Comparison of ENCODE assay signal across 21 cellular contexts in the genomic region with DNA sequence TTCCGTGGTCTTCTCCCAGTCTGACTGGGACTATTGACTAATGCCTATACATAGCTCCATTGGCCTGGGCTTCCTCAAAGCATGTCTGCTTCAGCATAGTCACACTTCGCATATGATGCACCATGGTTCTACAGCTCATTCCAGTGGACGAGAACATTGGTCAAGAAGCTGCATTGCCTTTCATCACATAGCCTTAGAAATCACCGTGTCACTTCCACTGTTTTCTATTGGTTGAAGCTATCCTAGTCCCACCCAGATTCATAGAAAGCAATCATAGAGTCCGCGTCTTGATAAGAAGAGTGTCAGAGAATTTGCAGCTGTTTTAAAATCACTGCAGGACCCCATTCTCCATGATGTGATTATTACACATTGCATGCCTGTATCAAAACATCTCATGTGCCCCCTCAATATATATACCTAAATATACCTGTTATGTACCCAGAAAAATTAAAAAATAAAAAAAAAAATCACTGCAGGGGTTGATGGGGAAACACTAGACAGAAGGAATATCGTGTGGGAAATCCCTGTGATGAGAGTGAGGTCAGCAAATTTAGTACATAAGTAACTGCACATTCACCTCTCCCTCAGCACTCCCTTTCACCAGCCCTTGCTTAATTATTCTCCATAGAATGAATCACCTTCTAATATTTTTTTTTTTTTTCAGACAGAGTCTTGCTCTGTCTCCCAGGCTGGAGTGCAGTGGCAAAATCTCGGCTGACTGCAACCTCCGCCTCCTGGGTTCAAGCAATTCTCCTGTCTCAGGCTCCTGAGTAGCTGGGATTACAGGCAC. TPM values are rescaled to one million over a fixed set of nuclear protein-coding genes. Genes with fewer than 3 reads are reported as not detected.
DNase-seq lines count a peak whose midpoint lies in the region; ATAC-seq and TF ChIP-seq lines count a peak whose summit lies in the region.
"Had no signal": no experiment of that assay in that cellular context is flagged by ENCODE, and none has a peak within 500 bp of the region (broad histone marks: within the 10 kb centered on the region; RNA-seq: fewer than 3 reads in every experiment).

No MANE protein-coding gene starts in this region.

- in situ Hi-C loops in mammary epithelial cell (cut with MboI; ENCODE audit: low sequenced_read_pairs in 2 of 2) = no loop called here

- DNase-seq in CD4-positive, alpha-beta T cell = no peak
- peak; percentile 12 for DNase-seq in LHCN-M2 (ENCODE audit: low read depth)
- peak; percentile 51 for DNase-seq in mammary epithelial cell
- DNase-seq in kidney epithelial cell (ENCODE audit: low read depth) = peak; percentile 47
- no peak for DNase-seq in amniotic stem cell (lab: John Stamatoyannopoulos, UW)
- no peak for DNase-seq in stimulated activated naive CD4-positive, alpha-beta T cell treated with Interleukin-2 at 50 U/mL for 16 hours (lab: John Stamatoyannopoulos, UW)
- no peak for DNase-seq in NCI-H510A treated with DMSO at 0.1 percent for 48 hours (lab: John Stamatoyannopoulos, UW)
- DNase-seq: activated CD4-positive, alpha-beta T cell treated with anti-CD3 and anti-CD28 coated beads, Interleukin-2, amount 50 U/mL, for 4 hours; activated naive CD4-positive, alpha-beta T cell treated with anti-CD3 and anti-CD28 coated beads, Interleukin-2, amount 10 ng/mL, durations not matched to agents 7 days and 5 days; activated T-cell treated with anti-CD3 and anti-CD28 coated beads for 4 hours; BE2C; HFFc6; immature natural killer cell; lower lobe of right lung; NCI-H1436 treated with DMSO at 0.1 percent for 48 hours; NCI-H226; SHP77; stimulated activated CD4-positive, alpha-beta T cell treated with anti-CD3 and anti-CD28 coated beads, Interleukin-2, amount 100 ng/mL, for 24 hours; stomach had no signal

- intact Hi-C loops in CD4-positive, alpha-beta T cell (cut with DNase I, micrococcal nuclease) = loop anchor here in 1 of 2 experiments (10.0 kb wide), 1 partner anchor 162 kb away; a partner anchor contains a TSS
- intact Hi-C loops in mammary epithelial cell (cut with micrococcal nuclease) = no loop called here

- H2AFZ ChIP-seq in mammary epithelial cell (ENCODE audit: low read depth, low read length) = no peak overlapping the region

- H3K9me3 Mint-ChIP-seq in CD4-positive, alpha-beta T cell = no peaks in the 10 kb centered on the region
- H3K9me3 Mint-ChIP-seq: activated naive CD4-positive, alpha-beta T cell treated with anti-CD3 and anti-CD28 coated beads, Interleukin-2, amount 10 ng/mL, durations not matched to agents 7 days and 5 days; HFFc6; immature natural killer cell had no signal

- H3K36me3 ChIP-seq in mammary epithelial cell (ENCODE audit: insufficient read depth, low read length) (peaks cover 3% of the 10 kb centered on the region), kidney epithelial cell (ENCODE audit: control insufficient read depth, insufficient read depth, low read length) (no peaks in the 10 kb centered on the region)
- H3K36me3 ChIP-seq: BE2C, lower lobe of right lung had no signal

- H3K79me2 ChIP-seq in mammary epithelial cell (ENCODE audit: insufficient read depth, low read length) = no peaks in the 10 kb centered on the region

- H3K4me2 ChIP-seq in mammary epithelial cell (ENCODE audit: insufficient read depth, low read depth, low read length) = no peak overlapping the region

- dilution Hi-C loops in mammary epithelial cell (cut with HindIII; ENCODE audit: low sequenced_read_pairs) = no loop called here

- H3K4me3 ChIP-seq in mammary epithelial cell (replicated peaks in 1 of 3; ENCODE audit: insufficient read depth in 1 of 3, low read depth in 2 of 3, low read length in 3 of 3) (no peak overlapping the region), kidney epithelial cell (ENCODE audit: low read depth, low read length) (no peak overlapping the region)
- H3K4me3 ChIP-seq: lower lobe of right lung, stomach had no signal

- no peaks in the 10 kb centered on the region for H4K20me1 ChIP-seq in mammary epithelial cell (ENCODE audit: insufficient read depth, low read length)

- peak overlapping the region; percentile 42 for H3K4me3 Mint-ChIP-seq in CD4-positive, alpha-beta T cell
- H3K4me3 Mint-ChIP-seq: activated naive CD4-positive, alpha-beta T cell treated with anti-CD3 and anti-CD28 coated beads, Interleukin-2, amount 10 ng/mL, durations not matched to agents 7 days and 5 days; HFFc6 had no signal

- peaks cover 24% of the 10 kb centered on the region for H3K4me1 Mint-ChIP-seq in CD4-positive, alpha-beta T cell (ENCODE audit: low read depth)

- POLR2A ChIA-PET in CD4-positive, alpha-beta T cell (lab: Charles Lee) = interaction anchor here (1.7 kb wide), 1 partner anchor 13 kb away, joined by 3 read pairs; no protein-coding TSS in a partner anchor

- no peak overlapping the region for H3K9ac ChIP-seq in mammary epithelial cell (ENCODE audit: insufficient read depth, low read length)

- CTCF ChIA-PET in CD4-positive, alpha-beta T cell (lab: Charles Lee) = interaction anchor here (0.6 kb wide), 1 partner anchor 47 kb away, joined by 3 read pairs; no protein-coding TSS in a partner anchor
- CTCF ChIA-PET in mammary epithelial cell (lab: Charles Lee; ENCODE audit: low non-redundant PET) = no interaction called here

- no peaks in the 10 kb centered on the region for H3K27me3 Mint-ChIP-seq in CD4-positive, alpha-beta T cell
- H3K27me3 Mint-ChIP-seq: activated naive CD4-positive, alpha-beta T cell treated with anti-CD3 and anti-CD28 coated beads, Interleukin-2, amount 10 ng/mL, durations not matched to agents 7 days and 5 days had no signal

- no peak overlapping the region for H3K27ac Mint-ChIP-seq in CD4-positive, alpha-beta T cell
- H3K27ac Mint-ChIP-seq: activated naive CD4-positive, alpha-beta T cell treated with anti-CD3 and anti-CD28 coated beads, Interleukin-2, amount 10 ng/mL, durations not matched to agents 7 days and 5 days; HFFc6; immature natural killer cell had no signal

- WGBS in mammary epithelial cell (ENCODE audit: low coverage, missing lambda C conversion rate) = 55% methylated on average over 7 of the region's 9 CpGs

- no peaks in the 10 kb centered on the region for H3K27me3 ChIP-seq in CD4-positive, alpha-beta T cell (ENCODE audit: control insufficient read depth, insufficient read depth, low read length)
- H3K27me3 ChIP-seq in mammary epithelial cell (ENCODE audit: insufficient read depth, low read length) (no peaks in the 10 kb centered on the region), kidney epithelial cell (ENCODE audit: control insufficient read depth, insufficient read depth, low read length) (no peaks in the 10 kb centered on the region)
- H3K27me3 ChIP-seq: BE2C, stomach had no signal

- no TSS peak for BruUV-seq in mammary epithelial cell (replicated peaks; lab: Mats Ljungman, UMichigan)

- no peaks in the 10 kb centered on the region for H3K4me1 ChIP-seq in mammary epithelial cell (ENCODE audit: insufficient read depth, low read length)

- H3K36me3 Mint-ChIP-seq in CD4-positive, alpha-beta T cell (ENCODE audit: low read depth) = peaks cover 5% of the 10 kb centered on the region

- TF ChIP-seq CTCF in CD4-positive, alpha-beta T cell (IDR thresholded peaks at IDR 0.05) = no peak
- no peak for TF ChIP-seq CTCF in mammary epithelial cell (conservative IDR thresholded peaks at IDR 0.05 in 1 of 2, IDR thresholded peaks at IDR 0.05 in 1 of 2; ENCODE audit: extremely low read depth in 1 of 2, insufficient read depth in 1 of 2, low read depth in 1 of 2, low read length in 2 of 2)
- no peak for TF ChIP-seq CTCF in kidney epithelial cell (IDR thresholded peaks at IDR 0.05; ENCODE audit: insufficient read depth, low read length, poor library complexity, severe bottlenecking)

- ATAC-seq in CD4-positive, alpha-beta T cell (ENCODE audit: poor library complexity) = no peak
- ATAC-seq: lower lobe of right lung had no signal

- H3K27ac ChIP-seq in CD4-positive, alpha-beta T cell (ENCODE audit: low read depth, low read length) = no peak overlapping the region
- H3K27ac ChIP-seq in mammary epithelial cell (ENCODE audit: insufficient read depth, low read depth, low read length) = no peak overlapping the region
- H3K27ac ChIP-seq: lower lobe of right lung, stomach, VCaP had no signal

- H3K9me3 ChIP-seq in CD4-positive, alpha-beta T cell (ENCODE audit: control insufficient read depth, low read length) = no peaks in the 10 kb centered on the region
- H3K9me3 ChIP-seq in mammary epithelial cell (replicated peaks; ENCODE audit: insufficient read depth, low read length) = no peaks in the 10 kb centered on the region
- H3K9me3 ChIP-seq: BE2C, lower lobe of right lung, stomach had no signal

RNA-seq across cellular contexts. Expression of a gene that starts 2.1 kb away (rescaled TPM):
- 10 to 100 TPM; 16.4 to 19.5 TPM for total RNA-seq in CD4-positive, alpha-beta T cell
- total RNA-seq in LHCN-M2 (2014; rRNA removed) (6.4 and 6.6 TPM in 2 replicates), mammary epithelial cell (10 to 100 TPM in 1 of 2 donors, under 1 TPM in 1; 0.33 to 11.6 TPM), kidney epithelial cell (2.8 and 3.5 TPM in 2 replicates)
- polyA plus RNA-seq in LHCN-M2 (2012) = 5.3 TPM
- polyA plus RNA-seq in mammary epithelial cell = 8.3 TPM
- polyA minus RNA-seq in mammary epithelial cell = not detected

RNA-seq across cellular contexts. Expression of a gene that starts 15.2 kb away (rescaled TPM):
- total RNA-seq in CD4-positive, alpha-beta T cell = 10 to 100 TPM; 19.4 to 22.6 TPM
- total RNA-seq in LHCN-M2 (2014; rRNA removed) = 7.2 and 8.2 TPM in 2 replicates
- polyA plus RNA-seq in LHCN-M2 (2012) = 7.5 TPM
- total RNA-seq in mammary epithelial cell = 10 to 100 TPM in 1 of 2 donors, 1 to 10 TPM in 1; 9.7 to 48.3 TPM
- 21.2 TPM for polyA plus RNA-seq in mammary epithelial cell
- polyA minus RNA-seq in mammary epithelial cell = 74.3 TPM
- 6.1 and 13.0 TPM in 2 replicates for total RNA-seq in kidney epithelial cell

RNA-seq across cellular contexts. Expression of a gene that starts 16.4 kb away (rescaled TPM):
- total RNA-seq in CD4-positive, alpha-beta T cell = not detected
- total RNA-seq in LHCN-M2 (2014; rRNA removed) = 0.29 TPM in 1 of 2 replicates, not detected in the other
- polyA plus RNA-seq in LHCN-M2 (2012) = 0.41 TPM
- total RNA-seq in mammary epithelial cell = not detected
- not detected for polyA plus RNA-seq in mammary epithelial cell
- not detected for polyA minus RNA-seq in mammary epithelial cell
- total RNA-seq in kidney epithelial cell = 0.17 and 0.82 TPM in 2 replicates
- total RNA-seq: T-helper 1 cell treated with Interleukin-12 subunit alpha and Interleukin-12 subunit beta and Interleukin-4 antibody, amounts not matched to agents 30 ng/mL and 1 ng/mL, for 36 hours had no signal
- polyA plus RNA-seq: immature natural killer cell had no signal

RNA-seq across cellular contexts. Expression of a gene that starts 24.8 kb away (rescaled TPM):
- total RNA-seq in CD4-positive, alpha-beta T cell = 1 to 10 TPM; 4.8 to 6.0 TPM
- total RNA-seq in LHCN-M2 (2014; rRNA removed) (16.9 and 18.7 TPM in 2 replicates), mammary epithelial cell (10 to 100 TPM; 13.6 to 14.5 TPM), kidney epithelial cell (15.1 and 22.0 TPM in 2 replicates)
- polyA plus RNA-seq in LHCN-M2 (2012) = 15.0 TPM
- polyA plus RNA-seq in mammary epithelial cell = 12.9 TPM
- polyA minus RNA-seq in mammary epithelial cell = 89.1 TPM

RNA-seq across cellular contexts. Expression of a gene that starts 27.8 kb away (rescaled TPM):
- 1 to 10 TPM; 7.3 to 9.4 TPM for total RNA-seq in CD4-positive, alpha-beta T cell
- 35.2 and 35.6 TPM in 2 replicates for total RNA-seq in LHCN-M2 (2014; rRNA removed)
- 106 TPM for polyA plus RNA-seq in LHCN-M2 (2012)
- total RNA-seq in mammary epithelial cell = 10 to 100 TPM in 1 of 2 donors, 1 to 10 TPM in 1; 8.7 to 55.4 TPM
- 33.7 TPM for polyA plus RNA-seq in mammary epithelial cell
- 40.9 TPM for polyA minus RNA-seq in mammary epithelial cell
- 46.8 and 59.7 TPM in 2 replicates for total RNA-seq in kidney epithelial cell

Comparison
In these comparisons a context has a peak if more than half of its experiments do, and no peak if none do; other contexts are left out.
1. DNase-seq: peak in LHCN-M2 (single experiment), mammary epithelial cell (single experiment) and kidney epithelial cell (single experiment); none in CD4-positive, alpha-beta T cell (0 of 10), amniotic stem cell (single experiment), stimulated activated naive CD4-positive, alpha-beta T cell treated with Interleukin-2 at 50 U/mL for 16 hours (single experiment) and NCI-H510A treated with DMSO at 0.1 percent for 48 hours (single experiment).